In genomic region chr10:20897146-20897834, GRCh38 we compare ENCODE assay signal across 18 cellular contexts. TPM values are rescaled to one million over a fixed set of nuclear protein-coding genes. Genes with fewer than 3 reads are reported as not detected.
DNase-seq lines count a peak whose midpoint lies in the region; ATAC-seq and TF ChIP-seq lines count a peak whose summit lies in the region.
"Had no signal": no experiment of that assay in that cellular context is flagged by ENCODE, and none has a peak within 500 bp of the region (broad histone marks: within the 10 kb centered on the region; RNA-seq: fewer than 3 reads in every experiment).

A gene with protein sequence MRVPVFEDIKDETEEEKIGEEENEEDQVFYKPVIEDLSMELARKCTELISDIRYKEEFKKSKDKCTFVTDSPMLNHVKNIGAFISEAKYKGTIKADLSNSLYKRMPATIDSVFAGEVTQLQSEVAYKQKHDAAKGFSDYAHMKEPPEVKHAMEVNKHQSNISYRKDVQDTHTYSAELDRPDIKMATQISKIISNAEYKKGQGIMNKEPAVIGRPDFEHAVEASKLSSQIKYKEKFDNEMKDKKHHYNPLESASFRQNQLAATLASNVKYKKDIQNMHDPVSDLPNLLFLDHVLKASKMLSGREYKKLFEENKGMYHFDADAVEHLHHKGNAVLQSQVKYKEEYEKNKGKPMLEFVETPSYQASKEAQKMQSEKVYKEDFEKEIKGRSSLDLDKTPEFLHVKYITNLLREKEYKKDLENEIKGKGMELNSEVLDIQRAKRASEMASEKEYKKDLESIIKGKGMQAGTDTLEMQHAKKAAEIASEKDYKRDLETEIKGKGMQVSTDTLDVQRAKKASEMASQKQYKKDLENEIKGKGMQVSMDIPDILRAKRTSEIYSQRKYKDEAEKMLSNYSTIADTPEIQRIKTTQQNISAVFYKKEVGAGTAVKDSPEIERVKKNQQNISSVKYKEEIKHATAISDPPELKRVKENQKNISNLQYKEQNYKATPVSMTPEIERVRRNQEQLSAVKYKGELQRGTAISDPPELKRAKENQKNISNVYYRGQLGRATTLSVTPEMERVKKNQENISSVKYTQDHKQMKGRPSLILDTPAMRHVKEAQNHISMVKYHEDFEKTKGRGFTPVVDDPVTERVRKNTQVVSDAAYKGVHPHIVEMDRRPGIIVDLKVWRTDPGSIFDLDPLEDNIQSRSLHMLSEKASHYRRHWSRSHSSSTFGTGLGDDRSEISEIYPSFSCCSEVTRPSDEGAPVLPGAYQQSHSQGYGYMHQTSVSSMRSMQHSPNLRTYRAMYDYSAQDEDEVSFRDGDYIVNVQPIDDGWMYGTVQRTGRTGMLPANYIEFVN (minus strand): TSS chr10:20897311. CDS start chr10:20897205, 106 bp downstream.

- H3K27me3 ChIP-seq in body of pancreas (no peaks in the 10 kb centered on the region), heart right ventricle (no peaks in the 10 kb centered on the region), neural cell (ENCODE audit: insufficient read depth, low read depth, low read length) (no peaks in the 10 kb centered on the region)

- no peak within 1 kb of the TSS for H3K4me2 ChIP-seq in neural cell (ENCODE audit: low read length)

- H3K9me3 ChIP-seq in body of pancreas, result no peaks in the 10 kb centered on the region
- no peaks in the 10 kb centered on the region for H3K9me3 ChIP-seq in heart right ventricle
- H3K9me3 ChIP-seq in neural cell (ENCODE audit: low read length), result no peaks in the 10 kb centered on the region
- H3K9me3 ChIP-seq: spleen had no signal

- TF ChIP-seq POLR2A in body of pancreas (IDR thresholded peaks at IDR 0.05), result no peak

- 85 to 98% methylated on average over 2 of the region's 2 CpGs for WGBS in body of pancreas, 2 donors
- WGBS in heart right ventricle, 2 donors, result 24 to 45% methylated on average over 2 of the region's 2 CpGs

- no peak for TF ChIP-seq RAD21 in neural cell (conservative IDR thresholded peaks at IDR 0.05)

- no peak for TF ChIP-seq EP300 in neural cell (conservative IDR thresholded peaks at IDR 0.05; ENCODE audit: poor library complexity, severe bottlenecking)

- H3K27ac ChIP-seq in body of pancreas (no peak within 1 kb of the TSS), heart right ventricle (peak within 1 kb of the TSS; percentile 72 to 95 (median 90)), neural cell (ENCODE audit: low read length) (no peak within 1 kb of the TSS)
- H3K27ac ChIP-seq: spleen had no signal

- no peak for TF ChIP-seq CTCF in body of pancreas (IDR thresholded peaks at IDR 0.05)
- no peak for TF ChIP-seq CTCF in heart right ventricle (IDR thresholded peaks at IDR 0.05)
- no peak for TF ChIP-seq CTCF in neural cell (IDR thresholded peaks at IDR 0.05; ENCODE audit: poor library complexity, severe bottlenecking)

- DNase-seq in body of pancreas, result no peak
- peak; percentile 16 to 40 for DNase-seq in heart right ventricle
- DNase-seq in ureter (ENCODE audit: low spot score), result no peak
- no peak for DNase-seq in NCI-H446 (lab: John Stamatoyannopoulos, UW)
- DNase-seq: activated CD8-positive, alpha-beta memory T cell treated with anti-CD3 and anti-CD28 coated beads, Interleukin-2, amount 10 ng/mL, durations not matched to agents 7 days and 5 days; activated naive CD4-positive, alpha-beta T cell; DMS 273 treated with DMSO at 0.1 percent for 48 hours; effector CD4-positive, alpha-beta T cell; HFFc6; IMR-90; midbrain; NCI-H774; spleen had no signal

- no peaks in the 10 kb centered on the region for H3K4me1 ChIP-seq in body of pancreas
- H3K4me1 ChIP-seq in heart right ventricle, result peaks cover 0 to 8% (median 0%) of the 10 kb centered on the region in 9 donors
- H3K4me1 ChIP-seq: spleen had no signal

- no peaks in the 10 kb centered on the region for H3K9me2 ChIP-seq in neural cell (ENCODE audit: insufficient read depth, low read length)

- ATAC-seq in body of pancreas (no peak), heart right ventricle (peak; percentile 83 to 91 (median 86)), GM21367 (IDR thresholded peaks at IDR 0.05; ENCODE audit: unreplicated experiment) (no peak), HG03159 (IDR thresholded peaks at IDR 0.05; ENCODE audit: unreplicated experiment) (no peak)
- ATAC-seq: activated CD8-positive, alpha-beta memory T cell treated with anti-CD3 and anti-CD28 coated beads, Interleukin-2, amount 10 ng/mL, durations not matched to agents 7 days and 5 days; WTC11 had no signal

- no peaks in the 10 kb centered on the region for H3K79me2 ChIP-seq in neural cell (replicated peaks; ENCODE audit: insufficient read depth, low read length)

- H4K20me1 ChIP-seq in neural cell (ENCODE audit: insufficient read depth), result no peaks in the 10 kb centered on the region

- no peak within 1 kb of the TSS for H2AFZ ChIP-seq in neural cell (ENCODE audit: low read depth, low read length)

- intact Hi-C loops in body of pancreas (cut with DNase I), result no loop called here
- intact Hi-C loops in heart right ventricle (cut with DNase I), result loop anchor here in 3 of 10 donors (5.0 to 10.0 kb wide), 3 partner anchors 118 to 175 kb away; no protein-coding TSS in a partner anchor

- no peaks in the 10 kb centered on the region for H3K36me3 ChIP-seq in body of pancreas (replicated peaks in 1 of 2; ENCODE audit: insufficient read depth in 1 of 2, low read depth in 2 of 2)
- H3K36me3 ChIP-seq in heart right ventricle, result peaks cover 0 to 5% (median 0%) of the 10 kb centered on the region in 9 donors
- no peaks in the 10 kb centered on the region for H3K36me3 ChIP-seq in neural cell (ENCODE audit: insufficient read depth, low read length)
- H3K36me3 ChIP-seq: spleen had no signal

- H3K9ac ChIP-seq in neural cell (ENCODE audit: low read length), result no peak within 1 kb of the TSS

- no peaks in the 10 kb centered on the region for H3F3A ChIP-seq in neural cell (ENCODE audit: insufficient read depth, low read length, poor library complexity, severe bottlenecking)

- H3K4me3 ChIP-seq in body of pancreas (no peak within 1 kb of the TSS), heart right ventricle (peak within 1 kb of the TSS; percentile 30 to 59 (median 48)), neural cell (ENCODE audit: low read length) (no peak within 1 kb of the TSS)
- H3K4me3 ChIP-seq: spleen had no signal

TF ChIP-seq in neural cell, 6 proteins besides CTCF, POLR2A, EP300 and RAD21:
- TF ChIP-seq EZH2 (IDR thresholded peaks at IDR 0.05; ENCODE audit: borderline replicate concordance, insufficient read depth, low read length, poor library complexity, severe bottlenecking) (no peak), MXI1 (conservative IDR thresholded peaks at IDR 0.05; ENCODE audit: poor library complexity, severe bottlenecking) (no peak), POLR2AphosphoS5 (IDR thresholded peaks at IDR 0.05) (no peak), SMC3 (conservative IDR thresholded peaks at IDR 0.05; ENCODE audit: poor library complexity) (no peak), TAF1 (IDR thresholded peaks at IDR 0.05; ENCODE audit: low read depth) (no peak)
- TF ChIP-seq, protein P1, sequence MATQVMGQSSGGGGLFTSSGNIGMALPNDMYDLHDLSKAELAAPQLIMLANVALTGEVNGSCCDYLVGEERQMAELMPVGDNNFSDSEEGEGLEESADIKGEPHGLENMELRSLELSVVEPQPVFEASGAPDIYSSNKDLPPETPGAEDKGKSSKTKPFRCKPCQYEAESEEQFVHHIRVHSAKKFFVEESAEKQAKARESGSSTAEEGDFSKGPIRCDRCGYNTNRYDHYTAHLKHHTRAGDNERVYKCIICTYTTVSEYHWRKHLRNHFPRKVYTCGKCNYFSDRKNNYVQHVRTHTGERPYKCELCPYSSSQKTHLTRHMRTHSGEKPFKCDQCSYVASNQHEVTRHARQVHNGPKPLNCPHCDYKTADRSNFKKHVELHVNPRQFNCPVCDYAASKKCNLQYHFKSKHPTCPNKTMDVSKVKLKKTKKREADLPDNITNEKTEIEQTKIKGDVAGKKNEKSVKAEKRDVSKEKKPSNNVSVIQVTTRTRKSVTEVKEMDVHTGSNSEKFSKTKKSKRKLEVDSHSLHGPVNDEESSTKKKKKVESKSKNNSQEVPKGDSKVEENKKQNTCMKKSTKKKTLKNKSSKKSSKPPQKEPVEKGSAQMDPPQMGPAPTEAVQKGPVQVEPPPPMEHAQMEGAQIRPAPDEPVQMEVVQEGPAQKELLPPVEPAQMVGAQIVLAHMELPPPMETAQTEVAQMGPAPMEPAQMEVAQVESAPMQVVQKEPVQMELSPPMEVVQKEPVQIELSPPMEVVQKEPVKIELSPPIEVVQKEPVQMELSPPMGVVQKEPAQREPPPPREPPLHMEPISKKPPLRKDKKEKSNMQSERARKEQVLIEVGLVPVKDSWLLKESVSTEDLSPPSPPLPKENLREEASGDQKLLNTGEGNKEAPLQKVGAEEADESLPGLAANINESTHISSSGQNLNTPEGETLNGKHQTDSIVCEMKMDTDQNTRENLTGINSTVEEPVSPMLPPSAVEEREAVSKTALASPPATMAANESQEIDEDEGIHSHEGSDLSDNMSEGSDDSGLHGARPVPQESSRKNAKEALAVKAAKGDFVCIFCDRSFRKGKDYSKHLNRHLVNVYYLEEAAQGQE (IDR thresholded peaks at IDR 0.05; ENCODE audit: borderline replicate concordance), result no peak

RNA-seq across cellular contexts. Expression of the gene that starts here (rescaled TPM):
- 10 to 100 TPM; 18.5 to 40.7 TPM for total RNA-seq in body of pancreas
- total RNA-seq in heart right ventricle, result 100 to 1,000 TPM; 609 to 899 (median 752) TPM
- polyA plus RNA-seq in heart right ventricle, result 100 to 1,000 TPM; 113 to 680 TPM
- polyA plus RNA-seq in neural cell, result 16.3 and 16.4 TPM in 2 replicates
- polyA minus RNA-seq in neural cell, result 39.0 and 44.2 TPM in 2 replicates
- 25.5 TPM for total RNA-seq in ureter
- total RNA-seq: HFFc6 had no signal
- polyA plus RNA-seq: BJ had no signal

Comparison
In these comparisons a context has a peak if more than half of its experiments do, and no peak if none do; other contexts are left out.
1. RNA of the gene that starts here (total RNA-seq): 609 to 899 TPM in heart right ventricle; 18.5 to 40.7 TPM in body of pancreas and 25.5 TPM in ureter (single experiment); every median in the first group is over 10 times any median in the second.
2. ATAC-seq: peak in heart right ventricle (8 of 8); none in body of pancreas (single experiment), GM21367 (single experiment) and HG03159 (single experiment).
3. DNase-seq: peak in heart right ventricle (2 of 2); none in body of pancreas (0 of 4), ureter (single experiment) and NCI-H446 (0 of 2).
4. H3K27ac ChIP-seq: peak in heart right ventricle (10 of 10); none in body of pancreas (0 of 4) and neural cell (single experiment).
5. H3K4me3 ChIP-seq: peak in heart right ventricle (10 of 10); none in body of pancreas (0 of 2) and neural cell (single experiment).